In the genomic region with DNA sequence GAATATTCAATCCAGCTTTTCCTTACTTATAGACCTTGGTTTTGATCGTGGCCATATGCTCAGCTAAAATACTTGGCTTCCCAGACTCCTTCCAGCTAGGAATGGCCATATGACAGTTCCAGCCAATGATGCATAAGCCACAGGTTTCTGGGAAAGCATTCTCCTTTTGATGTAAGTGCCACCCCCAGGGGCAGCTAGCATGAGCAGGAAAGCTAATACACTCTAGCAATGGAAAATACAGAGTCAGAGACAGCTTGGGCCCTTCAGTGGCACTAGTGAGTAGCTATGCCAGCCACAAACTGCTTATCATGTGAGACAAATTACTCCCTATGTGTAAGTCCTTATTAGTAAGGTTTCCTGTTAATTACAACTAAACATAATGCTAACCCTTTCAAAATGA, we compare ENCODE assay signal across 10 cellular contexts. TPM values are rescaled to one million over a fixed set of nuclear protein-coding genes. Genes with fewer than 3 reads are reported as not detected.
DNase-seq lines count a peak whose midpoint lies in the region; ATAC-seq lines count a peak whose summit lies in the region.
"Had no signal": no experiment of that assay in that cellular context is flagged by ENCODE, and none has a peak within 500 bp of the region (broad histone marks: within the 10 kb centered on the region; RNA-seq: fewer than 3 reads in every experiment).

No MANE protein-coding gene starts in this region.

- H3K27ac Mint-ChIP-seq in activated naive CD8-positive, alpha-beta T cell treated with anti-CD3 and anti-CD28 coated beads, Interleukin-2, amount 50 U/mL, for 24 hours, result peak overlapping the region; percentile 89

- peak overlapping the region; percentile 18 for H4K91ac ChIP-seq in trophoblast cell (ENCODE audit: low read depth, low read length)

- H2AK5ac ChIP-seq in trophoblast cell (ENCODE audit: low read length), result no peak overlapping the region

- no peak overlapping the region for H4K8ac ChIP-seq in trophoblast cell (ENCODE audit: low read depth, low read length)

- no peaks in the 10 kb centered on the region for H3K27me3 Mint-ChIP-seq in activated naive CD8-positive, alpha-beta T cell treated with anti-CD3 and anti-CD28 coated beads, Interleukin-2, amount 50 U/mL, for 24 hours

- no peaks in the 10 kb centered on the region for H3K27me3 ChIP-seq in trophoblast cell (ENCODE audit: insufficient read depth, low read length)

- H3K4me1 Mint-ChIP-seq in activated naive CD8-positive, alpha-beta T cell treated with anti-CD3 and anti-CD28 coated beads, Interleukin-2, amount 50 U/mL, for 24 hours, result peaks cover 97% of the 10 kb centered on the region

- DNase-seq in EH (ENCODE audit: low read depth) (peak; percentile 29), MV-4-11 (lab: John Stamatoyannopoulos, UW) (peak; percentile 20), trophoblast cell (no peak), AML-193 (lab: John Stamatoyannopoulos, UW) (no peak), GOT3 (lab: John Stamatoyannopoulos, UW) (no peak)
- no peak for DNase-seq in activated naive CD8-positive, alpha-beta T cell treated with anti-CD3 and anti-CD28 coated beads, Interleukin-2, amount 50 U/mL, for 24 hours
- DNase-seq: effector CD8-positive, alpha-beta T cell; NCI-H2029 had no signal

- H3K4me3 Mint-ChIP-seq in activated naive CD8-positive, alpha-beta T cell treated with anti-CD3 and anti-CD28 coated beads, Interleukin-2, amount 50 U/mL, for 24 hours, result peak overlapping the region; percentile 68

- no peak overlapping the region for H3K23ac ChIP-seq in trophoblast cell (ENCODE audit: low read length)

- H3K9ac ChIP-seq in trophoblast cell (ENCODE audit: low read length), result no peak overlapping the region

- no peak overlapping the region for H3K4me3 ChIP-seq in trophoblast cell (ENCODE audit: low read depth, low read length)

- H3K4me1 ChIP-seq in trophoblast cell (ENCODE audit: control insufficient read depth in 1 of 2, insufficient read depth in 2 of 2, low read length in 2 of 2), result peaks cover 13 to 18% of the 10 kb centered on the region in 2 experiments

- H2BK12ac ChIP-seq in trophoblast cell (ENCODE audit: low read length), result no peak overlapping the region

- peaks cover 0 to 3% of the 10 kb centered on the region in 2 experiments for H3K36me3 ChIP-seq in trophoblast cell (ENCODE audit: control insufficient read depth in 1 of 2, insufficient read depth in 2 of 2, low read length in 2 of 2)

- H3K27ac ChIP-seq in trophoblast cell (ENCODE audit: low read depth, low read length), result no peak overlapping the region
- H3K27ac ChIP-seq: RWPE1 had no signal

- no peak overlapping the region for H3K14ac ChIP-seq in trophoblast cell (ENCODE audit: low read length)

- no peak overlapping the region for H2AFZ ChIP-seq in trophoblast cell (ENCODE audit: insufficient read depth, low read length, poor library complexity)

- H3K79me2 ChIP-seq in trophoblast cell (ENCODE audit: control insufficient read depth, insufficient read depth, low read length, poor library complexity), result no peaks in the 10 kb centered on the region

- H2BK5ac ChIP-seq in trophoblast cell (ENCODE audit: low read depth, low read length, poor library complexity), result no peak overlapping the region

- H3K18ac ChIP-seq in trophoblast cell (ENCODE audit: low read length), result no peak overlapping the region

- H3K36me3 Mint-ChIP-seq in activated naive CD8-positive, alpha-beta T cell treated with anti-CD3 and anti-CD28 coated beads, Interleukin-2, amount 50 U/mL, for 24 hours (ENCODE audit: low read depth), result peaks cover 30% of the 10 kb centered on the region

- no peaks in the 10 kb centered on the region for H3K79me1 ChIP-seq in trophoblast cell (ENCODE audit: low read length)

- no peaks in the 10 kb centered on the region for H3K9me3 Mint-ChIP-seq in activated naive CD8-positive, alpha-beta T cell treated with anti-CD3 and anti-CD28 coated beads, Interleukin-2, amount 50 U/mL, for 24 hours

- no peak overlapping the region for H4K12ac ChIP-seq in trophoblast cell (ENCODE audit: low read depth, low read length)

- no peak overlapping the region for H2BK120ac ChIP-seq in trophoblast cell (ENCODE audit: insufficient read depth, low read length, poor library complexity)

- peak; percentile 51 for ATAC-seq in activated naive CD8-positive, alpha-beta T cell treated with anti-CD3 and anti-CD28 coated beads, Interleukin-2, amount 50 U/mL, for 24 hours
- no peak for ATAC-seq in GM18909 (IDR thresholded peaks at IDR 0.05; ENCODE audit: poor library complexity, unreplicated experiment)

- no CpG with 5 or more reads among the region's 1 CpG for WGBS in trophoblast cell (ENCODE audit: extremely low coverage, insufficient coverage, insufficient read length)

- H3K4me2 ChIP-seq in trophoblast cell (ENCODE audit: low read length), result no peak overlapping the region

- H3K4ac ChIP-seq in trophoblast cell (ENCODE audit: low read depth, low read length), result no peak overlapping the region

- H3K9me3 ChIP-seq in trophoblast cell (ENCODE audit: insufficient read depth, low read depth, low read length), result no peaks in the 10 kb centered on the region

RNA-seq across cellular contexts. Expression of a gene that starts 26.7 kb away (rescaled TPM):
- 16.7 and 16.9 TPM in 2 replicates for polyA plus RNA-seq in trophoblast cell (2013)

RNA-seq across cellular contexts. Expression of a gene that starts 41.5 kb away (rescaled TPM):
- 0.14 and 0.19 TPM in 2 replicates for polyA plus RNA-seq in trophoblast cell (2013)

Comparison
In these comparisons a context has a peak if more than half of its experiments do, and no peak if none do; other contexts are left out.
1. DNase-seq: peak in EH (single experiment) and MV-4-11 (single experiment); none in activated naive CD8-positive, alpha-beta T cell treated with anti-CD3 and anti-CD28 coated beads, Interleukin-2, amount 50 U/mL, for 24 hours (single experiment), trophoblast cell (0 of 2), AML-193 (0 of 2) and GOT3 (single experiment).